In the genomic region with DNA sequence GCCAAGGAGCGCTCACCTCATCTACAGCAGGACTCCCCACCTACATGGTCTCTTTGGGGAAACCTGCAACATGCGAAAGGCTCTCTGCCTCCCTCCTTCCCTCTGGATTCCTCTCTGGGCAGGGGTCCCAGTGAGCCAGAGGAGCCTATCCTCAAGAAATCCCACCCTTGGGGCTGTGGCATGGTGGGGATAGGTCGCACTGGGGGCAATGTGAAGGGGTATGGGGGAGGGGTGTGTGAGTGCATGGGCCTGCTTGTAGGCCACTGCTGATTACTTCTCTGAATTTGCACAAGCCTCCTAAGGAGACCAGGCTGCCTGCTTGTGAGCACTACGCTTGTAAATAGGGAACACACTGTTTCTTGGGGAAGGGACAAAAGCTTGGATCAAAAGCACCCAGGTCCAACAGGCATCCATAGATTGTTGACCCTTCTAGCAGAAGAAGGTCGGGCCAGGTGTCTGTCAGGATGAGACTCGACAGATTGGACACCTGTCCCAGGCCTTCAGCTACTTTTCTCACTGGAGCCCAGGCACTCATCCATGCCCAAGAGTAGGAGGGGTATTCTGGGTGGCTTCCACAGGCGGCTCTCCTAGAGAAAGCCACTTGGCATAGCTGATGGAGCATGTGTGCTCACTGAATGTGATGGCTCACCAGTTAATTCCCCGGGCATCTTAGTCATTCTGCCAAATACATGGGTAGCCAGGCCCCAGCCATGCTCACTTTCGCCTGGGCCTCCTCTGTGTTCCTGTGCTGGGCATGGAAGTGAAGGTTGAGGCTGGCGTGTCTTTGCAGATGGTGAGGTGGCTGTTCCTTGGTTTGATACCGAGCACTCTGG, we compare ENCODE assay signal across 9 cellular contexts.
DNase-seq lines count a peak whose midpoint lies in the region; ATAC-seq and TF ChIP-seq lines count a peak whose summit lies in the region.
"Had no signal": no experiment of that assay in that cellular context is flagged by ENCODE, and none has a peak within 500 bp of the region (broad histone marks: within the 10 kb centered on the region; RNA-seq: fewer than 3 reads in every experiment).

No MANE protein-coding gene starts in this region.

- peaks cover 27% of the 10 kb centered on the region for H3K36me3 Mint-ChIP-seq in neural crest cell (ENCODE audit: low read depth)

- peaks cover 15% of the 10 kb centered on the region for H3K9me3 Mint-ChIP-seq in neural crest cell

- WGBS in stomach, 5 donors = 72 to 89% (median 85%) methylated on average over 9 to 11 of the region's 11 CpGs

- TF ChIP-seq EP300 in stomach (IDR thresholded peaks at IDR 0.05) = no peak

- H3K27me3 ChIP-seq in BLaER1 = no peaks in the 10 kb centered on the region
- H3K27me3 ChIP-seq in stomach = no peaks in the 10 kb centered on the region

- no peak for TF ChIP-seq POLR2A in stomach (IDR thresholded peaks at IDR 0.05)

- H3K36me3 ChIP-seq in BLaER1 = 0 out of 2 replicates have a peak, but pooled peaks cover 15% of the 10 kb centered on the region
- peaks cover 0 to 3% (median under 1%) of the 10 kb centered on the region in 4 donors for H3K36me3 ChIP-seq in stomach

- intact Hi-C loops in stomach (cut with DNase I; ENCODE audit: low total_unique reads) = no loop called here

- 0 out of 2 replicates have a peak, but pooled peaks cover 4% of the 10 kb centered on the region for H4K20me1 ChIP-seq in BLaER1

- no peaks in the 10 kb centered on the region for H3K27me3 Mint-ChIP-seq in neural crest cell (ENCODE audit: low read depth)

- no peak overlapping the region for H3K4me3 Mint-ChIP-seq in neural crest cell

- peaks cover 42% of the 10 kb centered on the region for H3K4me1 ChIP-seq in BLaER1
- H3K4me1 ChIP-seq in stomach = peaks cover 0 to 26% (median 6%) of the 10 kb centered on the region in 4 donors

- peaks cover 26% of the 10 kb centered on the region for H3K4me1 Mint-ChIP-seq in neural crest cell

- DNase-seq in neural crest cell (ENCODE audit: low read depth, low spot score) (no peak), NCI-H82 (lab: John Stamatoyannopoulos, UW) (no peak), activated gamma-delta T cell (lab: John Stamatoyannopoulos, UW) (no peak), stomach (no peak)
- DNase-seq: NCI-H2029 had no signal

- H3K27ac ChIP-seq in BLaER1 (peak overlapping the region; percentile 89), cingulate gyrus (ENCODE audit: low read depth, low read length) (peak overlapping the region; percentile 74), stomach (peak overlapping the region in 1 of 5 donors; percentile 82)

- peak overlapping the region; percentile 89; the same call in 1 of the 2 replicates for H3K9ac ChIP-seq in BLaER1

- peak overlapping the region; percentile 72 for H3K4me3 ChIP-seq in BLaER1
- H3K4me3 ChIP-seq in stomach = peak overlapping the region in 2 of 4 donors; percentile 46 to 62

- H3K27ac Mint-ChIP-seq in neural crest cell (ENCODE audit: unreplicated experiment) = peak overlapping the region; percentile 57

- TF ChIP-seq CTCF in neural crest cell (conservative IDR thresholded peaks at IDR 0.05) (no peak), stomach (IDR thresholded peaks at IDR 0.05) (no peak)

- H3K4me2 ChIP-seq in BLaER1 = peak overlapping the region; percentile 72

- no peaks in the 10 kb centered on the region for H3K9me3 ChIP-seq in BLaER1
- no peaks in the 10 kb centered on the region for H3K9me3 ChIP-seq in stomach

- ATAC-seq in GM21825 (IDR thresholded peaks at IDR 0.05; ENCODE audit: unreplicated experiment) = peak; percentile 4
- no peak for ATAC-seq in GM19324 (IDR thresholded peaks at IDR 0.05; ENCODE audit: low FRiP score, unreplicated experiment)
